8 cellular contexts compared by ENCODE assay signal in genomic region chr1:119808972-119809550, GRCh38. TPM values are rescaled to one million over a fixed set of nuclear protein-coding genes. Genes with fewer than 3 reads are reported as not detected.
DNase-seq lines count a peak whose midpoint lies in the region; ATAC-seq and TF ChIP-seq lines count a peak whose summit lies in the region.

No MANE protein-coding gene starts in this region.

- H3K4me1 Mint-ChIP-seq in activated CD4-positive, alpha-beta memory T cell treated with anti-CD3 and anti-CD28 coated beads for 36 hours (ENCODE audit: low read depth), result peaks cover 4% of the 10 kb centered on the region

- no peaks in the 10 kb centered on the region for H3K9me3 Mint-ChIP-seq in activated CD4-positive, alpha-beta memory T cell treated with anti-CD3 and anti-CD28 coated beads for 36 hours

- no peaks in the 10 kb centered on the region for H3K36me3 Mint-ChIP-seq in activated CD4-positive, alpha-beta memory T cell treated with anti-CD3 and anti-CD28 coated beads for 36 hours

- CTCF ChIA-PET in activated CD4-positive, alpha-beta memory T cell treated with anti-CD3 and anti-CD28 coated beads for 36 hours (lab: Charles Lee), result interaction anchor here (0.6 to 4.0 kb wide), 25 partner anchors 9 to 159 kb away, joined by 3 to 29 read pairs (median 5); partner anchors contain the start of gene HMGCS2

- peaks cover 16% of the 10 kb centered on the region for H3K27me3 Mint-ChIP-seq in activated CD4-positive, alpha-beta memory T cell treated with anti-CD3 and anti-CD28 coated beads for 36 hours

- peak; percentile 96 for TF ChIP-seq CTCF in AG09319 (IDR thresholded peaks at IDR 0.05; ENCODE audit: low read depth, low read length)

- DNase-seq in AG09319 (ENCODE audit: extremely low read depth, low read depth), result peak; percentile 50
- peak; percentile 50 for DNase-seq in HPDE6-E6E7 (ENCODE audit: extremely low spot score)
- DNase-seq in NCI-H82 treated with DMSO at 0.1 percent for 48 hours (lab: John Stamatoyannopoulos, UW; ENCODE audit: unreplicated experiment), result peak; percentile 32
- DNase-seq in activated CD4-positive, alpha-beta memory T cell treated with anti-CD3 and anti-CD28 coated beads for 36 hours, result peak; percentile 78
- DNase-seq in ecto neural progenitor cell (ENCODE audit: low spot score), result peak; percentile 72
- peak; percentile 69 to 76 for DNase-seq in lung microvascular endothelial cell (ENCODE audit: low read depth in 2 of 2)
- DNase-seq in stimulated activated CD8-positive, alpha-beta memory T cell treated with anti-CD3 and anti-CD28 coated beads, Interleukin-15, amount 100 ng/mL, for 1 hour (ENCODE audit: low read depth), result peak; percentile 52

- no peak overlapping the region for H3K27ac Mint-ChIP-seq in activated CD4-positive, alpha-beta memory T cell treated with anti-CD3 and anti-CD28 coated beads for 36 hours

- intact Hi-C loops in activated CD4-positive, alpha-beta memory T cell treated with anti-CD3 and anti-CD28 coated beads for 36 hours (cut with micrococcal nuclease), result no loop called here

- no peak overlapping the region for H3K4me3 Mint-ChIP-seq in activated CD4-positive, alpha-beta memory T cell treated with anti-CD3 and anti-CD28 coated beads for 36 hours

- POLR2A ChIA-PET in activated CD4-positive, alpha-beta memory T cell treated with anti-CD3 and anti-CD28 coated beads for 36 hours (lab: Charles Lee), result no interaction called here

- ATAC-seq in GM19035 (IDR thresholded peaks at IDR 0.05; ENCODE audit: unreplicated experiment), result peak; percentile 74

RNA-seq across cellular contexts. Expression of gene REG4, which starts 2.2 kb away (rescaled TPM):
- total RNA-seq in activated CD4-positive, alpha-beta memory T cell treated with anti-CD3 and anti-CD28 coated beads for 36 hours, result not detected
- not detected in 2 replicates for total RNA-seq in lung microvascular endothelial cell

RNA-seq across cellular contexts. Expression of gene HMGCS2, which starts 40.4 kb away (rescaled TPM):
- not detected for total RNA-seq in activated CD4-positive, alpha-beta memory T cell treated with anti-CD3 and anti-CD28 coated beads for 36 hours
- not detected in 2 replicates for total RNA-seq in lung microvascular endothelial cell

Comparison
In these comparisons a context has a peak if more than half of its experiments do, and no peak if none do; other contexts are left out.
1. Peak in every context shown above with its lines: DNase-seq and ATAC-seq.